ENCODE assay signal across 10 cellular contexts in the genomic region with DNA sequence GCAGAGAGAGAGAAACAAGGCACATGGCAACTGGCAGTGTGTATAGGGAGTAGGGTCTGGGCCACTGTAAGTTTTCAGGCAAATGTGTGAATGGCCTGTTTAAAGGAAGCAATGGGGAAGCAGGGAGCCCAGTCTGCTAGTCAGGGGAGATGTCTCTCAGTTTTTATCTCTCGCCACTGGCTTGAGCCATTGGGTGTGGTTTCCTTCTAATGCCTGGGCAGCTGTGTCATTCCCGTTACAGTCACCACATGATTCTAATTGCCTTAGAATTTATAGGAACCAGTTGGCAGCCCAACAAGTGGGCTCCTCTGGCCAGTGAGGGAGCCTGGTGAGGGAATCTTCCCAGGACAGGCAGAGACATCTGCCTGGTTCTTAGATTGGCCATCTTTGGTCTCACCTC.
A peak's percentile ranks its signal among the peaks of the same experiment; 100 is the strongest.
DNase-seq lines count a peak whose midpoint lies in the region; ATAC-seq and TF ChIP-seq lines count a peak whose summit lies in the region.
"Had no signal": no experiment of that assay in that cellular context is flagged by ENCODE, and none has a peak within 500 bp of the region (broad histone marks: within the 10 kb centered on the region; RNA-seq: fewer than 3 reads in every experiment).

No MANE protein-coding gene starts in this region.

- ATAC-seq in HG03442 (IDR thresholded peaks at IDR 0.05; ENCODE audit: unreplicated experiment) = no peak

- peaks cover 4% of the 10 kb centered on the region for H3K4me1 Mint-ChIP-seq in mesothelial cell of epicardium

- peak overlapping the region; percentile 23 for H3K4me2 ChIP-seq in osteoblast (ENCODE audit: insufficient read depth, low read length)

- H3K36me3 Mint-ChIP-seq in mesothelial cell of epicardium = peaks cover 5% of the 10 kb centered on the region

- peak; percentile 87 for DNase-seq in GM03348 (ENCODE audit: low spot score)
- peak; percentile 3 for DNase-seq in NOMO-1 treated with dmso at 0.1 percent for 144 hours (lab: John Stamatoyannopoulos, UW; ENCODE audit: unreplicated experiment)
- peak; percentile 61 for DNase-seq in dedifferentiated amniotic fluid mesenchymal stem cell (ENCODE audit: extremely low spot score)
- DNase-seq in osteoblast (ENCODE audit: insufficient read length, low spot score, missing footprints) = peak; percentile 95
- no peak for DNase-seq in retina
- no peak for DNase-seq in mesothelial cell of epicardium (ENCODE audit: low spot score in 2 of 2, unreplicated experiment in 2 of 2)
- DNase-seq: activated CD8-positive, alpha-beta memory T cell treated with anti-CD3 and anti-CD28 coated beads, Interleukin-2, amount 50 U/mL, for 4 hours; NCI-H1417 treated with DMSO at 0.1 percent for 48 hours had no signal

- no peaks in the 10 kb centered on the region for H4K20me1 ChIP-seq in osteoblast (ENCODE audit: insufficient read depth, low read length)

- peak overlapping the region; percentile 43 for H2AFZ ChIP-seq in osteoblast (ENCODE audit: low read length)

- no peaks in the 10 kb centered on the region for H3K27me3 Mint-ChIP-seq in mesothelial cell of epicardium (ENCODE audit: low read depth)

- no peak overlapping the region for H3K4me3 Mint-ChIP-seq in mesothelial cell of epicardium

- H3K4me3 ChIP-seq in osteoblast (ENCODE audit: insufficient read depth, low read length) = no peak overlapping the region
- H3K4me3 ChIP-seq: SK-N-MC had no signal

- H3K27ac Mint-ChIP-seq in mesothelial cell of epicardium = no peak overlapping the region

- peaks cover 14% of the 10 kb centered on the region for H3K4me1 ChIP-seq in osteoblast (ENCODE audit: insufficient read depth, low read length)

- H3K27ac ChIP-seq in osteoblast (ENCODE audit: low read depth, low read length) = peak overlapping the region; percentile 40
- H3K27ac ChIP-seq: SK-N-MC had no signal

- TF ChIP-seq CTCF in osteoblast (IDR thresholded peaks at IDR 0.05; ENCODE audit: extremely low read depth, low read depth, low read length) = no peak
- no peak for TF ChIP-seq CTCF in mesothelial cell of epicardium (IDR thresholded peaks at IDR 0.05; ENCODE audit: unreplicated experiment)

- H3K79me2 ChIP-seq in osteoblast (ENCODE audit: insufficient read depth, low read length) = no peaks in the 10 kb centered on the region

- H3K9me3 ChIP-seq in osteoblast (ENCODE audit: low read depth, low read length) = no peaks in the 10 kb centered on the region

- H3K9me3 Mint-ChIP-seq in mesothelial cell of epicardium = peaks cover 12% of the 10 kb centered on the region

- no peaks in the 10 kb centered on the region for H3K36me3 ChIP-seq in osteoblast (ENCODE audit: insufficient read depth, low read length)

- no peaks in the 10 kb centered on the region for H3K27me3 ChIP-seq in osteoblast (ENCODE audit: insufficient read depth, low read length)

Comparison
In these comparisons a context has a peak if more than half of its experiments do, and no peak if none do; other contexts are left out.
1. DNase-seq: peak in GM03348 (single experiment), NOMO-1 treated with dmso at 0.1 percent for 144 hours (single experiment), dedifferentiated amniotic fluid mesenchymal stem cell (single experiment) and osteoblast (single experiment); none in retina (single experiment) and mesothelial cell of epicardium (0 of 2).